ENCODE assay signal across 1 cellular context in the genomic region with DNA sequence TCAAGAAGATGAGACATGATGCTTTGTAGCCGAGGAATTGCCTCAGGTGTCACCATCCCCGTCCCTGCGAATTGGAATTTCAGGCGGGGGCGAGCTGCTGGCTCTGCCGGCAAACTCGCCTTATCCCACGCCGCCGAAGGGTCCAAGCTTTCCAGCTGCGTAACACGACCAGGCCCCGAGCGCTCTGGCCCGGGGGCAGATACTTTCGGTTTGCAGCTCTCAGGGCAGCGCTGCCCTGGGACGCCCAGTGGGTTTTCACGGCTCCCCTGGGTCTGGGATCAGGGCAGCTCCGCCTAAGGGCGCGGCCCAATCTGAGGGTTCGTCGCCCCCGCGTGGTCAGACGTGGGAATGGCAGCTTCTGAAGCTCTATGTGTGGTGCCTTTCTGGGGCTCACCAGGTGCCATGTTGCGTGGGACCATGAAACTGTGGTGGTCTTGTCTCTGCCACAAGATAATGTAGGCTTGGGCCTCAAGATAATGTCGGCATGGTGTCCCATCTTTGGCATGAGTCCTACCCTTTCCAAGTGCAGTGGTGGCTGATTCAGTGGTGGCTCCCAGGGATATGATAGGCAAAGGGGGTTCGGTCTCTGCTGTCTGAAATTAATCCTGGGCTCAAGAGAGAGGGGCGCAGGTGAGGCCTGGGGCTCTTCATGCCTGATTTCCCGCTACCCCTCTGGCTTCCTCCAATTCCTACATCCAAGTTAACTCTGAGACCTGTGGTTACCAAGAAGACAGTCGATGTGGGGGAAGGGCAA.
A peak's percentile ranks its signal among the peaks of the same experiment; 100 is the strongest.
TF ChIP-seq lines count a peak whose summit lies in the region.

No MANE protein-coding gene starts in this region.

TF ChIP-seq in HepG2, 621 proteins besides CTCF, POLR2A, EP300 and RAD21 (continues in another document):
- 0 out of 2 replicates have a peak, but pooled peaks have one; percentile 49 for TF ChIP-seq MYNN (CRISPR knock-in tag; IDR thresholded peaks at IDR 0.05; ENCODE audit: low read depth)
- TF ChIP-seq SOX13 (IDR thresholded peaks at IDR 0.05): no peak
- peak in 1 of 2 experiments; percentile 53; a peak in 2 of 4 replicates for TF ChIP-seq SOX13 (CRISPR knock-in tag; conservative IDR thresholded peaks at IDR 0.05 in 1 of 2, IDR thresholded peaks at IDR 0.05 in 1 of 2)
- TF ChIP-seq, protein P1, sequence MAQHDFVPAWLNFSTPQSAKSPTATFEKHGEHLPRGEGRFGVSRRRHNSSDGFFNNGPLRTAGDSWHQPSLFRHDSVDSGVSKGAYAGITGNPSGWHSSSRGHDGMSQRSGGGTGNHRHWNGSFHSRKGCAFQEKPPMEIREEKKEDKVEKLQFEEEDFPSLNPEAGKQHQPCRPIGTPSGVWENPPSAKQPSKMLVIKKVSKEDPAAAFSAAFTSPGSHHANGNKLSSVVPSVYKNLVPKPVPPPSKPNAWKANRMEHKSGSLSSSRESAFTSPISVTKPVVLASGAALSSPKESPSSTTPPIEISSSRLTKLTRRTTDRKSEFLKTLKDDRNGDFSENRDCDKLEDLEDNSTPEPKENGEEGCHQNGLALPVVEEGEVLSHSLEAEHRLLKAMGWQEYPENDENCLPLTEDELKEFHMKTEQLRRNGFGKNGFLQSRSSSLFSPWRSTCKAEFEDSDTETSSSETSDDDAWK (CRISPR knock-in tag; IDR thresholded peaks at IDR 0.05): no peak
- TF ChIP-seq, protein P2, sequence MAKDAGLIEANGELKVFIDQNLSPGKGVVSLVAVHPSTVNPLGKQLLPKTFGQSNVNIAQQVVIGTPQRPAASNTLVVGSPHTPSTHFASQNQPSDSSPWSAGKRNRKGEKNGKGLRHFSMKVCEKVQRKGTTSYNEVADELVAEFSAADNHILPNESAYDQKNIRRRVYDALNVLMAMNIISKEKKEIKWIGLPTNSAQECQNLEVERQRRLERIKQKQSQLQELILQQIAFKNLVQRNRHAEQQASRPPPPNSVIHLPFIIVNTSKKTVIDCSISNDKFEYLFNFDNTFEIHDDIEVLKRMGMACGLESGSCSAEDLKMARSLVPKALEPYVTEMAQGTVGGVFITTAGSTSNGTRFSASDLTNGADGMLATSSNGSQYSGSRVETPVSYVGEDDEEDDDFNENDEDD (CRISPR knock-in tag; IDR thresholded peaks at IDR 0.05; ENCODE audit: borderline replicate concordance): 0 out of 2 replicates have a peak, but pooled peaks have one; percentile 14
- TF ChIP-seq CHD4 (IDR thresholded peaks at IDR 0.05; ENCODE audit: borderline replicate concordance, low read length): no peak
- TF ChIP-seq ZNF713 (CRISPR knock-in tag; IDR thresholded peaks at IDR 0.05): 0 out of 2 replicates have a peak, but pooled peaks have one; percentile 57
- TF ChIP-seq, protein P3, sequence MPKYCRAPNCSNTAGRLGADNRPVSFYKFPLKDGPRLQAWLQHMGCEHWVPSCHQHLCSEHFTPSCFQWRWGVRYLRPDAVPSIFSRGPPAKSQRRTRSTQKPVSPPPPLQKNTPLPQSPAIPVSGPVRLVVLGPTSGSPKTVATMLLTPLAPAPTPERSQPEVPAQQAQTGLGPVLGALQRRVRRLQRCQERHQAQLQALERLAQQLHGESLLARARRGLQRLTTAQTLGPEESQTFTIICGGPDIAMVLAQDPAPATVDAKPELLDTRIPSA (CRISPR knock-in tag; IDR thresholded peaks at IDR 0.05; ENCODE audit: borderline replicate concordance): no peak
- TF ChIP-seq FLYWCH1 (CRISPR knock-in tag; IDR thresholded peaks at IDR 0.05): no peak
- TF ChIP-seq SALL1 (CRISPR knock-in tag; IDR thresholded peaks at IDR 0.05): peak; percentile 95
- TF ChIP-seq, protein P4, sequence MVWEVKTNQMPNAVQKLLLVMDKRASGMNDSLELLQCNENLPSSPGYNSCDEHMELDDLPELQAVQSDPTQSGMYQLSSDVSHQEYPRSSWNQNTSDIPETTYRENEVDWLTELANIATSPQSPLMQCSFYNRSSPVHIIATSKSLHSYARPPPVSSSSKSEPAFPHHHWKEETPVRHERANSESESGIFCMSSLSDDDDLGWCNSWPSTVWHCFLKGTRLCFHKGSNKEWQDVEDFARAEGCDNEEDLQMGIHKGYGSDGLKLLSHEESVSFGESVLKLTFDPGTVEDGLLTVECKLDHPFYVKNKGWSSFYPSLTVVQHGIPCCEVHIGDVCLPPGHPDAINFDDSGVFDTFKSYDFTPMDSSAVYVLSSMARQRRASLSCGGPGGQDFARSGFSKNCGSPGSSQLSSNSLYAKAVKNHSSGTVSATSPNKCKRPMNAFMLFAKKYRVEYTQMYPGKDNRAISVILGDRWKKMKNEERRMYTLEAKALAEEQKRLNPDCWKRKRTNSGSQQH (CRISPR knock-in tag; IDR thresholded peaks at IDR 0.05; ENCODE audit: low read depth): peak; percentile 68; the same call in 1 of the 2 replicates
- TF ChIP-seq, protein P5, sequence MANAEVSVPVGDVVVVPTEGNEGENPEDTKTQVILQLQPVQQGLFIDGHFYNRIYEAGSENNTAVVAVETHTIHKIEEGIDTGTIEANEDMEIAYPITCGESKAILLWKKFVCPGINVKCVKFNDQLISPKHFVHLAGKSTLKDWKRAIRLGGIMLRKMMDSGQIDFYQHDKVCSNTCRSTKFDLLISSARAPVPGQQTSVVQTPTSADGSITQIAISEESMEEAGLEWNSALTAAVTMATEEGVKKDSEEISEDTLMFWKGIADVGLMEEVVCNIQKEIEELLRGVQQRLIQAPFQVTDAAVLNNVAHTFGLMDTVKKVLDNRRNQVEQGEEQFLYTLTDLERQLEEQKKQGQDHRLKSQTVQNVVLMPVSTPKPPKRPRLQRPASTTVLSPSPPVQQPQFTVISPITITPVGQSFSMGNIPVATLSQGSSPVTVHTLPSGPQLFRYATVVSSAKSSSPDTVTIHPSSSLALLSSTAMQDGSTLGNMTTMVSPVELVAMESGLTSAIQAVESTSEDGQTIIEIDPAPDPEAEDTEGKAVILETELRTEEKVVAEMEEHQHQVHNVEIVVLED (CRISPR knock-in tag; IDR thresholded peaks at IDR 0.05; ENCODE audit: borderline replicate concordance): 0 out of 2 replicates have a peak, but pooled peaks have one; percentile 43
- peak; percentile 49; the same call in 1 of the 2 replicates for TF ChIP-seq ARHGAP35 (CRISPR knock-in tag; IDR thresholded peaks at IDR 0.05; ENCODE audit: borderline replicate concordance)
- TF ChIP-seq KLF12 (CRISPR knock-in tag; IDR thresholded peaks at IDR 0.05; ENCODE audit: borderline replicate concordance): peak; percentile 46; the same call in 1 of the 2 replicates
- TF ChIP-seq, protein P6, sequence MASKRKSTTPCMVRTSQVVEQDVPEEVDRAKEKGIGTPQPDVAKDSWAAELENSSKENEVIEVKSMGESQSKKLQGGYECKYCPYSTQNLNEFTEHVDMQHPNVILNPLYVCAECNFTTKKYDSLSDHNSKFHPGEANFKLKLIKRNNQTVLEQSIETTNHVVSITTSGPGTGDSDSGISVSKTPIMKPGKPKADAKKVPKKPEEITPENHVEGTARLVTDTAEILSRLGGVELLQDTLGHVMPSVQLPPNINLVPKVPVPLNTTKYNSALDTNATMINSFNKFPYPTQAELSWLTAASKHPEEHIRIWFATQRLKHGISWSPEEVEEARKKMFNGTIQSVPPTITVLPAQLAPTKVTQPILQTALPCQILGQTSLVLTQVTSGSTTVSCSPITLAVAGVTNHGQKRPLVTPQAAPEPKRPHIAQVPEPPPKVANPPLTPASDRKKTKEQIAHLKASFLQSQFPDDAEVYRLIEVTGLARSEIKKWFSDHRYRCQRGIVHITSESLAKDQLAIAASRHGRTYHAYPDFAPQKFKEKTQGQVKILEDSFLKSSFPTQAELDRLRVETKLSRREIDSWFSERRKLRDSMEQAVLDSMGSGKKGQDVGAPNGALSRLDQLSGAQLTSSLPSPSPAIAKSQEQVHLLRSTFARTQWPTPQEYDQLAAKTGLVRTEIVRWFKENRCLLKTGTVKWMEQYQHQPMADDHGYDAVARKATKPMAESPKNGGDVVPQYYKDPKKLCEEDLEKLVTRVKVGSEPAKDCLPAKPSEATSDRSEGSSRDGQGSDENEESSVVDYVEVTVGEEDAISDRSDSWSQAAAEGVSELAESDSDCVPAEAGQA (IDR thresholded peaks at IDR 0.05; ENCODE audit: low read depth): 0 out of 2 replicates have a peak, but pooled peaks have one; percentile 24
- TF ChIP-seq, protein P6 (CRISPR knock-in tag; IDR thresholded peaks at IDR 0.05; ENCODE audit: borderline replicate concordance): no peak
- TF ChIP-seq POLR2AphosphoS5 (IDR thresholded peaks at IDR 0.05; ENCODE audit: low read depth, low read length): no peak
- no peak for TF ChIP-seq ZNF562 (CRISPR knock-in tag; IDR thresholded peaks at IDR 0.05; ENCODE audit: borderline replicate concordance)
- peak; percentile 71; the same call in 1 of the 2 replicates for TF ChIP-seq MXD4 (CRISPR knock-in tag; IDR thresholded peaks at IDR 0.05)
- TF ChIP-seq PAF1 (CRISPR knock-in tag; IDR thresholded peaks at IDR 0.05): 0 out of 2 replicates have a peak, but pooled peaks have one; percentile 55
- TF ChIP-seq ERF (CRISPR knock-in tag; IDR thresholded peaks at IDR 0.05): peak; percentile 94
- TF ChIP-seq, protein P7, sequence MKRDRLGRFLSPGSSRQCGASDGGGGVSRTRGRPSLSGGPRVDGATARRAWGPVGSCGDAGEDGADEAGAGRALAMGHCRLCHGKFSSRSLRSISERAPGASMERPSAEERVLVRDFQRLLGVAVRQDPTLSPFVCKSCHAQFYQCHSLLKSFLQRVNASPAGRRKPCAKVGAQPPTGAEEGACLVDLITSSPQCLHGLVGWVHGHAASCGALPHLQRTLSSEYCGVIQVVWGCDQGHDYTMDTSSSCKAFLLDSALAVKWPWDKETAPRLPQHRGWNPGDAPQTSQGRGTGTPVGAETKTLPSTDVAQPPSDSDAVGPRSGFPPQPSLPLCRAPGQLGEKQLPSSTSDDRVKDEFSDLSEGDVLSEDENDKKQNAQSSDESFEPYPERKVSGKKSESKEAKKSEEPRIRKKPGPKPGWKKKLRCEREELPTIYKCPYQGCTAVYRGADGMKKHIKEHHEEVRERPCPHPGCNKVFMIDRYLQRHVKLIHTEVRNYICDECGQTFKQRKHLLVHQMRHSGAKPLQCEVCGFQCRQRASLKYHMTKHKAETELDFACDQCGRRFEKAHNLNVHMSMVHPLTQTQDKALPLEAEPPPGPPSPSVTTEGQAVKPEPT (CRISPR knock-in tag; IDR thresholded peaks at IDR 0.05; ENCODE audit: low read depth): peak; percentile 88
- TF ChIP-seq ZNF781 (CRISPR knock-in tag; IDR thresholded peaks at IDR 0.05; ENCODE audit: borderline replicate concordance, not compliant biosample characterization): peak; percentile 76
- peak; percentile 88 for TF ChIP-seq ZSCAN31 (CRISPR knock-in tag; IDR thresholded peaks at IDR 0.05; ENCODE audit: low read depth)
- peak; percentile 59; the same call in 1 of the 2 replicates for TF ChIP-seq ZSCAN25 (CRISPR knock-in tag; IDR thresholded peaks at IDR 0.05)
- TF ChIP-seq, protein P8, sequence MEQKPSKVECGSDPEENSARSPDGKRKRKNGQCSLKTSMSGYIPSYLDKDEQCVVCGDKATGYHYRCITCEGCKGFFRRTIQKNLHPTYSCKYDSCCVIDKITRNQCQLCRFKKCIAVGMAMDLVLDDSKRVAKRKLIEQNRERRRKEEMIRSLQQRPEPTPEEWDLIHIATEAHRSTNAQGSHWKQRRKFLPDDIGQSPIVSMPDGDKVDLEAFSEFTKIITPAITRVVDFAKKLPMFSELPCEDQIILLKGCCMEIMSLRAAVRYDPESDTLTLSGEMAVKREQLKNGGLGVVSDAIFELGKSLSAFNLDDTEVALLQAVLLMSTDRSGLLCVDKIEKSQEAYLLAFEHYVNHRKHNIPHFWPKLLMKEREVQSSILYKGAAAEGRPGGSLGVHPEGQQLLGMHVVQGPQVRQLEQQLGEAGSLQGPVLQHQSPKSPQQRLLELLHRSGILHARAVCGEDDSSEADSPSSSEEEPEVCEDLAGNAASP (CRISPR knock-in tag; IDR thresholded peaks at IDR 0.05; ENCODE audit: borderline replicate concordance): peak; percentile 81
- TF ChIP-seq ZNF329 (CRISPR knock-in tag; IDR thresholded peaks at IDR 0.05; ENCODE audit: low read depth): no peak
- TF ChIP-seq, protein P9, sequence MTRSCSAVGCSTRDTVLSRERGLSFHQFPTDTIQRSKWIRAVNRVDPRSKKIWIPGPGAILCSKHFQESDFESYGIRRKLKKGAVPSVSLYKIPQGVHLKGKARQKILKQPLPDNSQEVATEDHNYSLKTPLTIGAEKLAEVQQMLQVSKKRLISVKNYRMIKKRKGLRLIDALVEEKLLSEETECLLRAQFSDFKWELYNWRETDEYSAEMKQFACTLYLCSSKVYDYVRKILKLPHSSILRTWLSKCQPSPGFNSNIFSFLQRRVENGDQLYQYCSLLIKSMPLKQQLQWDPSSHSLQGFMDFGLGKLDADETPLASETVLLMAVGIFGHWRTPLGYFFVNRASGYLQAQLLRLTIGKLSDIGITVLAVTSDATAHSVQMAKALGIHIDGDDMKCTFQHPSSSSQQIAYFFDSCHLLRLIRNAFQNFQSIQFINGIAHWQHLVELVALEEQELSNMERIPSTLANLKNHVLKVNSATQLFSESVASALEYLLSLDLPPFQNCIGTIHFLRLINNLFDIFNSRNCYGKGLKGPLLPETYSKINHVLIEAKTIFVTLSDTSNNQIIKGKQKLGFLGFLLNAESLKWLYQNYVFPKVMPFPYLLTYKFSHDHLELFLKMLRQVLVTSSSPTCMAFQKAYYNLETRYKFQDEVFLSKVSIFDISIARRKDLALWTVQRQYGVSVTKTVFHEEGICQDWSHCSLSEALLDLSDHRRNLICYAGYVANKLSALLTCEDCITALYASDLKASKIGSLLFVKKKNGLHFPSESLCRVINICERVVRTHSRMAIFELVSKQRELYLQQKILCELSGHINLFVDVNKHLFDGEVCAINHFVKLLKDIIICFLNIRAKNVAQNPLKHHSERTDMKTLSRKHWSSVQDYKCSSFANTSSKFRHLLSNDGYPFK (CRISPR knock-in tag; IDR thresholded peaks at IDR 0.05; ENCODE audit: borderline replicate concordance): peak; percentile 74; the same call in 1 of the 2 replicates
- TF ChIP-seq ZFP62 (CRISPR knock-in tag; IDR thresholded peaks at IDR 0.05): no peak
